11 cellular contexts compared by ENCODE assay signal in the genomic region with DNA sequence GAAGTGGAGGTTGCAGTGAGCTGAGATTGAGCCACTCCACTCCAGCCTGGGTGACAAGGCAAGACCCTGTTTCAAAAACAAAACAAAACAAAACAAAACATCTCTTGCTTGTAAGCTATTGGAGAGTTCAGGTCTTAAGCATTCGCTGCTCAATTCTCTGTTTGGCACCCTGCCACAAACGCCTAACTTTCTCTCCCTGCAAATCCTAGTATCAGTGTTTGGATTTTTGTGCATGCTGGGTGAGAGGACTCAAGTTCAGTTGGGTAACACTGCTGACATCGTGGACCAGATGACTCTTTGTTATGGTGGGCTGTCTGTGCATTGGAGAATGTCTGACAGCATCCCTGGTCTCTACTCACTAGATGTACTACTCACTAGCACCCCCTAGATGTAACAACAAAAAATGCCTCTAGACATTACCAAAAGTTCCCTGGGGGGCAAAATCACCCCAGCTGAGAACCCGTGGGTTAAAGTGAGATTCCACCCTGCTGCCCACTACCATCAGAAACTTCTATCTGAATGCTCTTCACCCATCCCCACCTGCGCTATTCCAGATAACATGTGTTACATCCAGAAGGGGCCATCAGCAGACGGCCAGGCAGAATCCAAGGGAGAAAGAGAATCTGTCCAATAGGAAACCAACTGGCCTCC. TPM values are rescaled to one million over a fixed set of nuclear protein-coding genes. Genes with fewer than 3 reads are reported as not detected.
DNase-seq lines count a peak whose midpoint lies in the region; ATAC-seq, FAIRE-seq and TF ChIP-seq lines count a peak whose summit lies in the region.
"Had no signal": no experiment of that assay in that cellular context is flagged by ENCODE, and none has a peak within 500 bp of the region (broad histone marks: within the 10 kb centered on the region; RNA-seq: fewer than 3 reads in every experiment).

No MANE protein-coding gene starts in this region.

- no peak overlapping the region for H3K9ac ChIP-seq in K562 (ENCODE audit: insufficient read depth in 1 of 2, low read depth in 2 of 2, low read length in 2 of 2)

- TF ChIP-seq EP300 in K562 (IDR thresholded peaks at IDR 0.05; ENCODE audit: low read length): no peak

- WGBS in K562 (ENCODE audit: insufficient coverage, low coverage, missing lambda C conversion rate): 4% methylated on average over 6 of the region's 6 CpGs

- CTCF ChIA-PET in K562 (lab: Yijun Ruan, JAX; ENCODE audit: low intra/inter-chr PET ratio): no interaction called here

- H3K9me1 ChIP-seq in K562 (ENCODE audit: control insufficient read depth, insufficient read depth, low read length): no peaks in the 10 kb centered on the region

- POLR2A ChIA-PET in K562 (lab: Yijun Ruan, JAX): no interaction called here

- ATAC-seq in K562: peak; percentile 85
- no peak for ATAC-seq in HG03571 (IDR thresholded peaks at IDR 0.05; ENCODE audit: unreplicated experiment)

- H3K79me2 ChIP-seq in K562 (ENCODE audit: control insufficient read depth, insufficient read depth, low read length) (no peaks in the 10 kb centered on the region), osteoblast (ENCODE audit: insufficient read depth, low read length) (no peaks in the 10 kb centered on the region)

- no peak for TF ChIP-seq POLR2A in K562 (conservative IDR thresholded peaks at IDR 0.05)

- H3K36me3 ChIP-seq in K562 (ENCODE audit: control insufficient read depth, insufficient read depth, low read length) (no peaks in the 10 kb centered on the region), osteoblast (ENCODE audit: insufficient read depth, low read length) (no peaks in the 10 kb centered on the region)
- H3K36me3 ChIP-seq: neutrophil had no signal

- peak; percentile 78 for FAIRE-seq in K562 (lab: Jason Lieb, UNC)

- in situ Hi-C loops in KBM-7 (cut with MboI; ENCODE audit: low pct_unique_long_range_greater_than_20kb, low sequenced_read_pairs) (loop anchor here (25.0 kb wide), 1 partner anchor 589 kb away; no protein-coding TSS in a partner anchor), K562 (cut with MboI) (no loop called here)

- DNase-seq in NCI-H748 (lab: John Stamatoyannopoulos, UW; ENCODE audit: unreplicated experiment) (peak; percentile 9), NCI-H748 treated with DMSO at 0.1 percent for 48 hours (lab: John Stamatoyannopoulos, UW) (no peak), KBM-7 (peak; percentile 39), K562 (ENCODE audit: extremely low read depth in 1 of 4, low spot score in 3 of 4) (peak; percentile 27 to 52 (median 48)), osteoblast (ENCODE audit: insufficient read length, low spot score, missing footprints) (no peak), midbrain (lab: John Stamatoyannopoulos, UW) (no peak), GM03348 (ENCODE audit: low spot score) (no peak)
- DNase-seq: activated naive CD4-positive, alpha-beta T cell; foreskin melanocyte had no signal

- peak; percentile 43 to 70 (median 60) for TF ChIP-seq CTCF in K562 (IDR thresholded peaks at IDR 0.05 in 2 of 3, conservative IDR thresholded peaks at IDR 0.05 in 1 of 3; ENCODE audit: insufficient read depth in 2 of 3, low read depth in 1 of 3, low read length in 3 of 3)
- TF ChIP-seq CTCF in osteoblast (IDR thresholded peaks at IDR 0.05; ENCODE audit: extremely low read depth, low read depth, low read length): peak; percentile 37

- no peak overlapping the region for H2AFZ ChIP-seq in K562 (ENCODE audit: low read depth, low read length)
- no peak overlapping the region for H2AFZ ChIP-seq in osteoblast (ENCODE audit: low read length)

- intact Hi-C loops in K562 (cut with micrococcal nuclease): no loop called here

- peak in 1 of 2 experiments; percentile 36; a peak in 2 of 4 replicates for TF ChIP-seq RAD21 in K562 (CRISPR knock-in tag; conservative IDR thresholded peaks at IDR 0.05 in 1 of 2, IDR thresholded peaks at IDR 0.05 in 1 of 2)

- H3K4me3 ChIP-seq in K562 (no peak overlapping the region), osteoblast (ENCODE audit: insufficient read depth, low read length) (no peak overlapping the region)

- H4K20me1 ChIP-seq in K562 (replicated peaks; ENCODE audit: control insufficient read depth, insufficient read depth, low read length) (no peaks in the 10 kb centered on the region), osteoblast (ENCODE audit: insufficient read depth, low read length) (peaks cover 2% of the 10 kb centered on the region)

- no peaks in the 10 kb centered on the region; a peak in 1 of 5 replicates for H3K4me1 ChIP-seq in K562 (replicated peaks in 1 of 2; ENCODE audit: control insufficient read depth in 2 of 2, insufficient read depth in 2 of 2, low read length in 2 of 2)
- no peaks in the 10 kb centered on the region for H3K4me1 ChIP-seq in osteoblast (ENCODE audit: insufficient read depth, low read length)

- no peak overlapping the region for H3K4me2 ChIP-seq in K562 (ENCODE audit: insufficient read depth, low read length)
- no peak overlapping the region for H3K4me2 ChIP-seq in osteoblast (ENCODE audit: insufficient read depth, low read length)

- no peak overlapping the region for H3K27ac ChIP-seq in K562 (ENCODE audit: extremely low read depth, low read depth, low read length)
- no peak overlapping the region for H3K27ac ChIP-seq in osteoblast (ENCODE audit: low read depth, low read length)
- H3K27ac ChIP-seq: neutrophil had no signal

- H3K9me3 ChIP-seq in K562 (replicated peaks; ENCODE audit: control insufficient read depth, insufficient read depth, low read depth, low read length): no peaks in the 10 kb centered on the region
- no peaks in the 10 kb centered on the region for H3K9me3 ChIP-seq in osteoblast (ENCODE audit: low read depth, low read length)
- H3K9me3 ChIP-seq: neutrophil had no signal

- H3K27me3 ChIP-seq in K562 (ENCODE audit: control insufficient read depth in 2 of 2, insufficient read depth in 2 of 2, low read length in 2 of 2) (peaks cover 2 to 22% of the 10 kb centered on the region in 2 experiments; a peak in 3 of 5 replicates), osteoblast (ENCODE audit: insufficient read depth, low read length) (peaks cover 89% of the 10 kb centered on the region)
- H3K27me3 ChIP-seq: neutrophil had no signal

- no TSS peak for BruUV-seq in K562 (replicated peaks; lab: Mats Ljungman, UMichigan)

TF ChIP-seq in K562, 482 proteins besides CTCF, POLR2A, EP300 and RAD21:
- TF ChIP-seq NFIC (IDR thresholded peaks at IDR 0.05) (peak; percentile 91), JUNB (CRISPR knock-in tag; conservative IDR thresholded peaks at IDR 0.05) (no peak), ZBTB43 (CRISPR knock-in tag; IDR thresholded peaks at IDR 0.05) (no peak), ELF2 (CRISPR knock-in tag; IDR thresholded peaks at IDR 0.05) (no peak), ZNF212 (CRISPR knock-in tag; IDR thresholded peaks at IDR 0.05) (no peak)

RNA-seq across cellular contexts. Expression of gene CACNB4, which starts 50.9 kb away (rescaled TPM):
- total RNA-seq in K562 (2011; cell fraction: chromatin; rRNA removed; ENCODE audit: low replicate concordance): 0.16 and 0.37 TPM in 2 replicates
- 0.13 and 0.17 TPM in 2 replicates for total RNA-seq in K562 (2011; cell fraction: nucleolus; rRNA removed)
- 0.15 and 0.53 TPM in 2 replicates for total RNA-seq in K562 (2011; cell fraction: nucleoplasm; rRNA removed)
- total RNA-seq in K562 (2014; rRNA removed) (0.05 and 0.08 TPM in 2 replicates), K562 (2014; rRNA removed; fragmentation: Illumina TruSeq; extraction: Trizol) (0.06 and 0.07 TPM in 2 replicates), K562 (2015; rRNA removed; fragmentation: Illumina TruSeq; extraction: Trizol) (0.04 and 0.11 TPM in 2 replicates), K562 (2021) (0.04 and 0.16 TPM in 2 replicates), osteoblast (2.4 and 4.3 TPM in 2 replicates)
- polyA plus RNA-seq in K562 (2011; rRNA removed) (0.01 and 0.04 TPM in 2 replicates), K562 (2014; fragmentation: Illumina TruSeq; extraction: Trizol) (0.03 TPM in 1 of 2 replicates, not detected in the other), K562 (2014; fragmentation: Nextera tagmentation; extraction: Ambion mirVana) (under 1 TPM; 0.01 to 0.20 TPM), K562 (2014; rRNA removed) (0.01 and 0.08 TPM in 2 replicates)
- 0.07 TPM in 1 of 2 replicates, not detected in the other for polyA plus RNA-seq in K562 (2011; cell fraction: cytosol; rRNA removed)
- polyA plus RNA-seq in K562 (2011; cell fraction: nucleus; rRNA removed): 0.25 and 0.47 TPM in 2 replicates
- polyA plus RNA-seq in K562 (2012): 0.01 and 0.12 TPM in 2 replicates
- polyA minus RNA-seq in K562 (2011; rRNA and poly(A)+ RNA removed): 0.07 and 0.21 TPM in 2 replicates
- polyA minus RNA-seq in K562 (2011; cell fraction: cytosol; rRNA and poly(A)+ RNA removed): not detected in 2 replicates
- polyA minus RNA-seq in K562 (2011; cell fraction: nucleus; rRNA and poly(A)+ RNA removed): 0.27 and 0.44 TPM in 2 replicates

Comparison
In these comparisons a context has a peak if more than half of its experiments do, and no peak if none do; other contexts are left out.
1. DNase-seq: peak in NCI-H748 (single experiment), KBM-7 (single experiment) and K562 (4 of 4); none in NCI-H748 treated with DMSO at 0.1 percent for 48 hours (single experiment), osteoblast (single experiment), midbrain (single experiment) and GM03348 (single experiment).